Comparison of ENCODE assay signal across 29 cellular contexts in the genomic region with DNA sequence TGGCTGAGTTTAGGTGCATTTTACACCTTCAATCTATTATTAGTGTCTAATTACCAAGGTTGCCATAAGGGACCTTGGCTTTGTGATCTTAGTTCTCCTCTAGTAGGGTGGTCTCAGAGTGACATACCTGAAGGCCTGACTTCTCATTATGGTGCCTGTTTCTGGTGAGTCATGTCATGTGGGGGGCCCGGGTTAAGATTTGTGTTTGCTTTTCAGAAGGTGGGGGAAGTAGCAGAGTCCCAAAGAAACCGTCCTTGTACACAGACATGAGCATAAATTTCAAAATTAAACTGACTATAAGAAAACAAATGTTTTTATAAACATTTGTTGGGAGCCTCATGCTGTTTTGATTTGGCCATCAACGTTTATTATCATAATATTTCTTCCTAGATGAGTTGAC.
"Had no signal": no experiment of that assay in that cellular context is flagged by ENCODE, and none has a peak within 500 bp of the region (broad histone marks: within the 10 kb centered on the region; RNA-seq: fewer than 3 reads in every experiment).

No MANE protein-coding gene starts in this region.

- ATAC-seq: activated CD4-positive, alpha-beta T cell treated with anti-CD3 and anti-CD28 coated beads for 36 hours; activated T-cell treated with anti-CD3 and anti-CD28 coated beads, Interleukin-2, amount 50 U/mL, for 72 hours; gastroesophageal sphincter; heart right ventricle had no signal

- H3K27ac ChIP-seq: breast epithelium, cardiac muscle cell, colonic mucosa, esophagus muscularis mucosa, gastroesophageal sphincter, heart right ventricle had no signal

- H3K4me1 Mint-ChIP-seq: activated CD4-positive, alpha-beta memory T cell treated with anti-CD3 and anti-CD28 coated beads, Interleukin-2, amount 10 ng/mL, durations not matched to agents 7 days and 5 days; activated CD4-positive, alpha-beta T cell treated with anti-CD3 and anti-CD28 coated beads for 36 hours; activated CD4-positive, alpha-beta T cell treated with anti-CD3 and anti-CD28 coated beads, Interleukin-2, amount 10 ng/mL, durations not matched to agents 7 days and 5 days had no signal

- H3K36me3 ChIP-seq: breast epithelium, cardiac muscle cell, colonic mucosa, esophagus muscularis mucosa, gastroesophageal sphincter, heart right ventricle had no signal

- H3K27me3 Mint-ChIP-seq: activated CD4-positive, alpha-beta memory T cell treated with anti-CD3 and anti-CD28 coated beads, Interleukin-2, amount 10 ng/mL, durations not matched to agents 7 days and 5 days; activated CD4-positive, alpha-beta T cell treated with anti-CD3 and anti-CD28 coated beads for 36 hours; activated CD4-positive, alpha-beta T cell treated with anti-CD3 and anti-CD28 coated beads, Interleukin-2, amount 10 ng/mL, durations not matched to agents 7 days and 5 days; activated naive CD8-positive, alpha-beta T cell; activated T-cell treated with anti-CD3 and anti-CD28 coated beads, Interleukin-2, amount 50 U/mL, for 24 hours; brain had no signal

- H3K4me3 Mint-ChIP-seq: activated CD4-positive, alpha-beta memory T cell treated with anti-CD3 and anti-CD28 coated beads, Interleukin-2, amount 10 ng/mL, durations not matched to agents 7 days and 5 days; activated CD4-positive, alpha-beta T cell treated with anti-CD3 and anti-CD28 coated beads for 36 hours; activated CD4-positive, alpha-beta T cell treated with anti-CD3 and anti-CD28 coated beads, Interleukin-2, amount 10 ng/mL, durations not matched to agents 7 days and 5 days; activated naive CD8-positive, alpha-beta T cell; activated T-cell treated with anti-CD3 and anti-CD28 coated beads, Interleukin-2, amount 50 U/mL, for 24 hours; activated T-cell treated with anti-CD3 and anti-CD28 coated beads, Interleukin-2, amount 50 U/mL, for 72 hours; brain had no signal

- DNase-seq: activated CD4-positive, alpha-beta memory T cell treated with anti-CD3 and anti-CD28 coated beads, Interleukin-2, amount 10 ng/mL, durations not matched to agents 7 days and 5 days; activated CD4-positive, alpha-beta T cell treated with anti-CD3 and anti-CD28 coated beads for 36 hours; activated CD4-positive, alpha-beta T cell treated with anti-CD3 and anti-CD28 coated beads, Interleukin-2, amount 10 ng/mL, durations not matched to agents 7 days and 5 days; activated CD4-positive, alpha-beta T cell treated with anti-CD3 and anti-CD28 coated beads, Interleukin-2, amount 50 U/mL, for 4 hours; activated CD4-positive, CD25-positive, alpha-beta regulatory T cell; activated CD4-positive, CD25-positive, alpha-beta regulatory T cell treated with anti-CD3 and anti-CD28 coated beads, Interleukin-2, amount 50 U/mL, for 72 hours; activated CD8-positive, alpha-beta memory T cell treated with anti-CD3 and anti-CD28 coated beads, Interleukin-2, amount 50 U/mL, for 48 hours; activated gamma-delta T cell treated with Interleukin-2 at 50 U/mL for 16 hours; activated naive CD4-positive, alpha-beta T cell treated with anti-CD3 and anti-CD28 coated beads, Interleukin-2, amount 50 U/mL, for 16 hours; activated naive CD4-positive, alpha-beta T cell treated with Interleukin-2 at 50 U/mL for 16 hours; activated T-cell treated with anti-CD3 and anti-CD28 coated beads for 4 hours; activated T-cell treated with anti-CD3 and anti-CD28 coated beads, Interleukin-2, amount 50 U/mL, for 24 hours; activated T-cell treated with anti-CD3 and anti-CD28 coated beads, Interleukin-2, amount 50 U/mL, for 72 hours; amniotic stem cell; anterior cingulate cortex; central memory CD4-positive, alpha-beta T cell; cerebellar nuclear complex; colonic mucosa; effector CD8-positive, alpha-beta T cell; erythroblast; foreskin melanocyte; heart right ventricle; T-helper 2 cell had no signal

- H3K9me3 ChIP-seq: breast epithelium, colonic mucosa, esophagus muscularis mucosa, gastroesophageal sphincter, heart right ventricle had no signal

- H3K27me3 ChIP-seq: breast epithelium, cardiac muscle cell, colonic mucosa, esophagus muscularis mucosa, gastroesophageal sphincter, heart right ventricle had no signal

- H3K27ac Mint-ChIP-seq: activated CD4-positive, alpha-beta memory T cell treated with anti-CD3 and anti-CD28 coated beads, Interleukin-2, amount 10 ng/mL, durations not matched to agents 7 days and 5 days; activated CD4-positive, alpha-beta T cell treated with anti-CD3 and anti-CD28 coated beads for 36 hours; activated CD4-positive, alpha-beta T cell treated with anti-CD3 and anti-CD28 coated beads, Interleukin-2, amount 10 ng/mL, durations not matched to agents 7 days and 5 days; activated naive CD8-positive, alpha-beta T cell; activated T-cell treated with anti-CD3 and anti-CD28 coated beads, Interleukin-2, amount 50 U/mL, for 24 hours; activated T-cell treated with anti-CD3 and anti-CD28 coated beads, Interleukin-2, amount 50 U/mL, for 72 hours; brain had no signal

- H3K36me3 Mint-ChIP-seq: activated naive CD8-positive, alpha-beta T cell; brain had no signal

- H3K4me1 ChIP-seq: breast epithelium, colonic mucosa, gastroesophageal sphincter, heart right ventricle had no signal

- H3K4me3 ChIP-seq: breast epithelium, cardiac muscle cell, colonic mucosa, esophagus muscularis mucosa, gastroesophageal sphincter, heart right ventricle had no signal

- H3K9me3 Mint-ChIP-seq: activated CD4-positive, alpha-beta memory T cell treated with anti-CD3 and anti-CD28 coated beads, Interleukin-2, amount 10 ng/mL, durations not matched to agents 7 days and 5 days; activated CD4-positive, alpha-beta T cell treated with anti-CD3 and anti-CD28 coated beads, Interleukin-2, amount 10 ng/mL, durations not matched to agents 7 days and 5 days; activated T-cell treated with anti-CD3 and anti-CD28 coated beads, Interleukin-2, amount 50 U/mL, for 24 hours; activated T-cell treated with anti-CD3 and anti-CD28 coated beads, Interleukin-2, amount 50 U/mL, for 72 hours; brain had no signal
